8 cellular contexts compared by ENCODE assay signal in genomic region chr1:160260436-160261382, GRCh38. TPM values are rescaled to one million over a fixed set of nuclear protein-coding genes. Genes with fewer than 3 reads are reported as not detected.
DNase-seq lines count a peak whose midpoint lies in the region; ATAC-seq and TF ChIP-seq lines count a peak whose summit lies in the region.

No MANE protein-coding gene starts in this region.

- ATAC-seq in GM19463 (IDR thresholded peaks at IDR 0.05; ENCODE audit: unreplicated experiment): no peak

- H3K4me1 Mint-ChIP-seq in activated CD4-positive, alpha-beta memory T cell treated with anti-CD3 and anti-CD28 coated beads for 36 hours (ENCODE audit: low read depth): peaks cover 55% of the 10 kb centered on the region
- peaks cover 18% of the 10 kb centered on the region for H3K4me1 Mint-ChIP-seq in glutamatergic neuron (ENCODE audit: low read depth, unreplicated experiment)

- intact Hi-C loops in activated CD4-positive, alpha-beta memory T cell treated with anti-CD3 and anti-CD28 coated beads for 36 hours (cut with micrococcal nuclease): loop anchor here (5.0 to 10.0 kb wide), 3 partner anchors 338 to 857 kb away; partner anchors contain the start of genes NIT1 and PFDN2

- no peaks in the 10 kb centered on the region for H3K9me3 Mint-ChIP-seq in activated CD4-positive, alpha-beta memory T cell treated with anti-CD3 and anti-CD28 coated beads for 36 hours
- H3K9me3 Mint-ChIP-seq in glutamatergic neuron (ENCODE audit: unreplicated experiment): peaks cover 10% of the 10 kb centered on the region

- H3K27ac Mint-ChIP-seq in activated CD4-positive, alpha-beta memory T cell treated with anti-CD3 and anti-CD28 coated beads for 36 hours: peak overlapping the region; percentile 99
- H3K27ac Mint-ChIP-seq in glutamatergic neuron (ENCODE audit: unreplicated experiment): peak overlapping the region; percentile 97

- no peak for TF ChIP-seq CTCF in glutamatergic neuron (IDR thresholded peaks at IDR 0.05; ENCODE audit: partially characterized antibody, unreplicated experiment)

- DNase-seq in COLO668 (lab: John Stamatoyannopoulos, UW; ENCODE audit: unreplicated experiment) (peak; percentile 9), HT1080 (ENCODE audit: low read depth) (peak; percentile 64), glutamatergic neuron (no peak), smooth muscle cell of the brain vasculature (ENCODE audit: low read depth, low spot score) (peak; percentile 66), amygdala (lab: John Stamatoyannopoulos, UW) (no peak), NCI-H1694 (lab: John Stamatoyannopoulos, UW) (no peak)
- no peak for DNase-seq in activated CD4-positive, alpha-beta memory T cell treated with anti-CD3 and anti-CD28 coated beads for 36 hours

- CTCF ChIA-PET in activated CD4-positive, alpha-beta memory T cell treated with anti-CD3 and anti-CD28 coated beads for 36 hours (lab: Charles Lee): interaction anchor here (0.6 to 6.5 kb wide), 6 partner anchors 9 to 159 kb away, joined by 3 to 60 read pairs (median 5); no protein-coding TSS in a partner anchor

- peak overlapping the region; percentile 96 for H3K4me3 Mint-ChIP-seq in activated CD4-positive, alpha-beta memory T cell treated with anti-CD3 and anti-CD28 coated beads for 36 hours
- H3K4me3 Mint-ChIP-seq in glutamatergic neuron (ENCODE audit: unreplicated experiment): peak overlapping the region; percentile 97

- peaks cover 22% of the 10 kb centered on the region for H3K36me3 Mint-ChIP-seq in activated CD4-positive, alpha-beta memory T cell treated with anti-CD3 and anti-CD28 coated beads for 36 hours
- H3K36me3 Mint-ChIP-seq in glutamatergic neuron (ENCODE audit: unreplicated experiment): no peaks in the 10 kb centered on the region

- H3K27me3 Mint-ChIP-seq in activated CD4-positive, alpha-beta memory T cell treated with anti-CD3 and anti-CD28 coated beads for 36 hours: no peaks in the 10 kb centered on the region
- H3K27me3 Mint-ChIP-seq in glutamatergic neuron (ENCODE audit: unreplicated experiment): peaks cover 5% of the 10 kb centered on the region

- POLR2A ChIA-PET in activated CD4-positive, alpha-beta memory T cell treated with anti-CD3 and anti-CD28 coated beads for 36 hours (lab: Charles Lee): interaction anchor here (0.6 to 3.7 kb wide), 8 partner anchors 9 to 339 kb away, joined by 3 to 14 read pairs (median 4); partner anchors contain the start of genes PEX19 and TAGLN2

RNA-seq across cellular contexts. Expression of gene DCAF8, which starts 1.6 kb away (rescaled TPM):
- 47.6 and 56.9 TPM in 2 replicates for total RNA-seq in HT1080 (2014; rRNA removed; shearing (Covaris generic))
- polyA plus RNA-seq in HT1080 (2015; cell fraction: cytosol; rRNA removed): 40.9 and 42.1 TPM in 2 replicates
- polyA plus RNA-seq in HT1080 (2015; cell fraction: nucleus; rRNA removed): 360 and 367 TPM in 2 replicates
- total RNA-seq in activated CD4-positive, alpha-beta memory T cell treated with anti-CD3 and anti-CD28 coated beads for 36 hours: 100 to 1,000 TPM; 142 to 150 TPM
- total RNA-seq in glutamatergic neuron (ENCODE audit: unreplicated experiment): 146 TPM

RNA-seq across cellular contexts. Expression of gene PEX19, which starts 24.2 kb away (rescaled TPM):
- total RNA-seq in HT1080 (2014; rRNA removed; shearing (Covaris generic)): 26.9 and 27.6 TPM in 2 replicates
- 33.5 and 38.1 TPM in 2 replicates for polyA plus RNA-seq in HT1080 (2015; cell fraction: cytosol; rRNA removed)
- 48.8 and 49.7 TPM in 2 replicates for polyA plus RNA-seq in HT1080 (2015; cell fraction: nucleus; rRNA removed)
- 10 to 100 TPM; 50.0 to 61.1 TPM for total RNA-seq in activated CD4-positive, alpha-beta memory T cell treated with anti-CD3 and anti-CD28 coated beads for 36 hours
- total RNA-seq in glutamatergic neuron (ENCODE audit: unreplicated experiment): 48.8 TPM

RNA-seq across cellular contexts. Expression of gene PEA15, which starts 55.5 kb away (rescaled TPM):
- 129 and 187 TPM in 2 replicates for total RNA-seq in HT1080 (2014; rRNA removed; shearing (Covaris generic))
- 158 and 174 TPM in 2 replicates for polyA plus RNA-seq in HT1080 (2015; cell fraction: cytosol; rRNA removed)
- polyA plus RNA-seq in HT1080 (2015; cell fraction: nucleus; rRNA removed): 58.4 and 68.9 TPM in 2 replicates
- total RNA-seq in activated CD4-positive, alpha-beta memory T cell treated with anti-CD3 and anti-CD28 coated beads for 36 hours: 10 to 100 TPM; 51.8 to 51.9 TPM
- total RNA-seq in glutamatergic neuron (ENCODE audit: unreplicated experiment): 44.6 TPM

Comparison
In these comparisons a context has a peak if more than half of its experiments do, and no peak if none do; other contexts are left out.
1. DNase-seq: peak in COLO668 (single experiment), HT1080 (single experiment) and smooth muscle cell of the brain vasculature (single experiment); none in activated CD4-positive, alpha-beta memory T cell treated with anti-CD3 and anti-CD28 coated beads for 36 hours (single experiment), glutamatergic neuron (single experiment), amygdala (0 of 56) and NCI-H1694 (single experiment).